Comparison of ENCODE assay signal across 19 cellular contexts in genomic region chr16:17566075-17566474, GRCh38.
"Had no signal": no experiment of that assay in that cellular context is flagged by ENCODE, and none has a peak within 500 bp of the region (broad histone marks: within the 10 kb centered on the region; RNA-seq: fewer than 3 reads in every experiment).

No MANE protein-coding gene starts in this region.

- H2AFZ ChIP-seq: hepatocyte had no signal

- H3K36me3 ChIP-seq: colonic mucosa, esophagus muscularis mucosa, neutrophil, stomach, tibial artery, upper lobe of right lung had no signal

- H3K4me1 Mint-ChIP-seq: naive thymus-derived CD8-positive, alpha-beta T cell had no signal

- H3K4me3 ChIP-seq: colonic mucosa, esophagus muscularis mucosa, hepatocyte, mucosa of descending colon, stomach, tibial artery, upper lobe of right lung had no signal

- H3K9me3 ChIP-seq: colonic mucosa, esophagus muscularis mucosa, mucosa of descending colon, neutrophil, stomach, tibial artery, upper lobe of right lung had no signal

- H3K9me3 Mint-ChIP-seq: naive thymus-derived CD8-positive, alpha-beta T cell had no signal

- H3K27ac ChIP-seq: colonic mucosa, esophagus muscularis mucosa, hepatocyte, neutrophil, stomach, tibial artery, upper lobe of right lung had no signal

- H3K4me2 ChIP-seq: hepatocyte had no signal

- H3K27me3 ChIP-seq: colonic mucosa, hepatocyte, upper lobe of right lung had no signal

- DNase-seq: caudate nucleus; colonic mucosa; dermis blood vessel endothelial cell; foreskin fibroblast; head of caudate nucleus; mucosa of descending colon; naive thymus-derived CD8-positive, alpha-beta T cell; posterior cingulate gyrus; stimulated activated CD4-positive, alpha-beta T cell treated with anti-CD3 and anti-CD28 coated beads, Interleukin-2, amount 100 ng/mL, for 24 hours; stimulated activated CD4-positive, alpha-beta T cell treated with anti-CD3 and anti-CD28 coated beads, Interleukin-4, amount 100 ng/mL, for 4 hours; stimulated activated naive CD4-positive, alpha-beta T cell; stomach; tibial artery; upper lobe of right lung had no signal

- H3K27ac Mint-ChIP-seq: naive thymus-derived CD8-positive, alpha-beta T cell had no signal

- H3K4me3 Mint-ChIP-seq: naive thymus-derived CD8-positive, alpha-beta T cell had no signal

- H3K4me1 ChIP-seq: colonic mucosa, esophagus muscularis mucosa, stomach, tibial artery, upper lobe of right lung had no signal

- ATAC-seq: left lobe of liver; mucosa of descending colon; naive thymus-derived CD8-positive, alpha-beta T cell; sciatic nerve; upper lobe of right lung had no signal

- H3K79me2 ChIP-seq: hepatocyte had no signal
